8 cellular contexts compared by ENCODE assay signal in genomic region chr7:142797799-142798377, GRCh38. TPM values are rescaled to one million over a fixed set of nuclear protein-coding genes. Genes with fewer than 3 reads are reported as not detected.
DNase-seq lines count a peak whose midpoint lies in the region; ATAC-seq and TF ChIP-seq lines count a peak whose summit lies in the region.

No MANE protein-coding gene starts in this region.

- WGBS in esophagus muscularis mucosa = 16% methylated on average over 13 of the region's 13 CpGs
- no CpG with 5 or more reads among the region's 13 CpGs for WGBS in trophoblast cell (ENCODE audit: extremely low coverage, insufficient coverage, insufficient read length)

- no peak for TF ChIP-seq EP300 in esophagus muscularis mucosa (IDR thresholded peaks at IDR 0.05)

- H4K12ac ChIP-seq in trophoblast cell (ENCODE audit: low read depth, low read length) = no peak overlapping the region

- H3K9me3 ChIP-seq in OCI-LY3 (ENCODE audit: insufficient read depth, low read length) = no peaks in the 10 kb centered on the region
- no peaks in the 10 kb centered on the region for H3K9me3 ChIP-seq in esophagus muscularis mucosa
- peaks cover 4% of the 10 kb centered on the region for H3K9me3 ChIP-seq in trophoblast cell (ENCODE audit: insufficient read depth, low read depth, low read length)

- peaks cover 9% of the 10 kb centered on the region for H3K36me3 ChIP-seq in OCI-LY3 (replicated peaks; ENCODE audit: low read depth, low read length)
- H3K36me3 ChIP-seq in esophagus muscularis mucosa = no peaks in the 10 kb centered on the region
- H3K36me3 ChIP-seq in trophoblast cell (ENCODE audit: control insufficient read depth in 1 of 2, insufficient read depth in 2 of 2, low read length in 2 of 2) = no peaks in the 10 kb centered on the region

- H3K9ac ChIP-seq in OCI-LY3 (ENCODE audit: low read length) (peak overlapping the region; percentile 94), trophoblast cell (ENCODE audit: low read length) (no peak overlapping the region)

- DNase-seq in GM12864 (ENCODE audit: low read depth) = no peak
- DNase-seq in esophagus muscularis mucosa (ENCODE audit: extremely low spot score) = peak; percentile 83
- DNase-seq in trophoblast cell = no peak
- DNase-seq in NCI-H2196 treated with DMSO at 0.1 percent for 48 hours (lab: John Stamatoyannopoulos, UW; ENCODE audit: unreplicated experiment) = no peak

- no peaks in the 10 kb centered on the region for H4K20me1 ChIP-seq in OCI-LY3 (ENCODE audit: insufficient read depth, low read length)

- H3K14ac ChIP-seq in trophoblast cell (ENCODE audit: low read length) = no peak overlapping the region

- H3K4me3 ChIP-seq in GM12864 (ENCODE audit: low read depth, low read length) (peak overlapping the region; percentile 56), OCI-LY3 (ENCODE audit: low read length) (peak overlapping the region; percentile 97), esophagus muscularis mucosa (peak overlapping the region; percentile 41 to 56 (median 44)), trophoblast cell (ENCODE audit: low read depth, low read length) (peak overlapping the region; percentile 61)

- no peak overlapping the region for H3K18ac ChIP-seq in trophoblast cell (ENCODE audit: low read length)

- no peak overlapping the region for H2BK5ac ChIP-seq in trophoblast cell (ENCODE audit: low read depth, low read length, poor library complexity)

- H2AK5ac ChIP-seq in trophoblast cell (ENCODE audit: low read length) = no peak overlapping the region

- no peak for TF ChIP-seq POLR2A in esophagus muscularis mucosa (IDR thresholded peaks at IDR 0.05; ENCODE audit: low read depth)

- no peaks in the 10 kb centered on the region for H3K79me1 ChIP-seq in trophoblast cell (ENCODE audit: low read length)

- H3K4me2 ChIP-seq in OCI-LY3 (ENCODE audit: low read length) (peak overlapping the region; percentile 98), trophoblast cell (ENCODE audit: low read length) (peak overlapping the region; percentile 59)

- no peak for TF ChIP-seq CTCF in GM12864 (IDR thresholded peaks at IDR 0.05; ENCODE audit: low read depth, low read length, missing control alignments)
- no peak for TF ChIP-seq CTCF in OCI-LY3 (IDR thresholded peaks at IDR 0.05; ENCODE audit: low read depth, low read length)
- no peak for TF ChIP-seq CTCF in esophagus muscularis mucosa (IDR thresholded peaks at IDR 0.05)

- no peak overlapping the region for H3K4ac ChIP-seq in trophoblast cell (ENCODE audit: low read depth, low read length)

- H3K79me2 ChIP-seq in OCI-LY3 (ENCODE audit: low read length) = peaks cover 36% of the 10 kb centered on the region
- H3K79me2 ChIP-seq in trophoblast cell (ENCODE audit: control insufficient read depth, insufficient read depth, low read length, poor library complexity) = peaks cover 2% of the 10 kb centered on the region

- no peak overlapping the region for H2BK120ac ChIP-seq in trophoblast cell (ENCODE audit: insufficient read depth, low read length, poor library complexity)

- no peak overlapping the region for H2BK12ac ChIP-seq in trophoblast cell (ENCODE audit: low read length)

- H3K4me1 ChIP-seq in OCI-LY3 (ENCODE audit: low read length) (peaks cover 26% of the 10 kb centered on the region), esophagus muscularis mucosa (peaks cover 15 to 22% (median 20%) of the 10 kb centered on the region in 4 donors), trophoblast cell (ENCODE audit: control insufficient read depth in 1 of 2, insufficient read depth in 2 of 2, low read length in 2 of 2) (peaks cover 9 to 14% of the 10 kb centered on the region in 2 experiments)

- H3K23ac ChIP-seq in trophoblast cell (ENCODE audit: low read length) = no peak overlapping the region

- H2AFZ ChIP-seq in OCI-LY3 (ENCODE audit: low read depth, low read length) (peak overlapping the region; percentile 71), trophoblast cell (ENCODE audit: insufficient read depth, low read length, poor library complexity) (no peak overlapping the region)

- H3K27me3 ChIP-seq in OCI-LY3 (ENCODE audit: low read depth, low read length) (no peaks in the 10 kb centered on the region), esophagus muscularis mucosa (peaks cover 0 to 83% (median 27%) of the 10 kb centered on the region in 4 donors), trophoblast cell (ENCODE audit: insufficient read depth, low read length) (peaks cover 27% of the 10 kb centered on the region)

- ATAC-seq in HG03095 (IDR thresholded peaks at IDR 0.05; ENCODE audit: unreplicated experiment) (no peak), GM21515 (IDR thresholded peaks at IDR 0.05; ENCODE audit: unreplicated experiment) (no peak), HG03378 (IDR thresholded peaks at IDR 0.05; ENCODE audit: unreplicated experiment) (no peak)

- no peak overlapping the region for H4K8ac ChIP-seq in trophoblast cell (ENCODE audit: low read depth, low read length)

- no peak overlapping the region for H4K91ac ChIP-seq in trophoblast cell (ENCODE audit: low read depth, low read length)

- intact Hi-C loops in esophagus muscularis mucosa (cut with DNase I) = no loop called here

- H3K27ac ChIP-seq in OCI-LY3 (ENCODE audit: low read length) = peak overlapping the region; percentile 58
- H3K27ac ChIP-seq in esophagus muscularis mucosa (replicated peaks in 1 of 4) = peak overlapping the region in 1 of 4 donors; percentile 17
- no peak overlapping the region for H3K27ac ChIP-seq in trophoblast cell (ENCODE audit: low read depth, low read length)

RNA-seq across cellular contexts. Expression of gene PRSS2, which starts 27.1 kb away (rescaled TPM):
- under 1 TPM in 1 of 4 donors, not detected in 3; 0.39 TPM for total RNA-seq in esophagus muscularis mucosa
- polyA plus RNA-seq in trophoblast cell (2013) = not detected in 2 replicates

RNA-seq across cellular contexts. Expression of gene PRSS1, which starts 48.6 kb away (rescaled TPM):
- not detected for total RNA-seq in esophagus muscularis mucosa
- 0.04 and 0.19 TPM in 2 replicates for polyA plus RNA-seq in trophoblast cell (2013)

RNA-seq across cellular contexts. Expression of gene EPHB6, which starts 57.0 kb away (rescaled TPM):
- 10 to 100 TPM in 1 of 4 donors, 1 to 10 TPM in 3; 3.3 to 10.5 (median 5.5) TPM for total RNA-seq in esophagus muscularis mucosa
- 21.5 and 25.0 TPM in 2 replicates for polyA plus RNA-seq in trophoblast cell (2013)

Comparison
In these comparisons a context has a peak if more than half of its experiments do, and no peak if none do; other contexts are left out.
1. H3K4me3 ChIP-seq: peak in every context shown above with its lines; median percentile 97 in OCI-LY3; 61 in trophoblast cell; 56 in GM12864; 44 in esophagus muscularis mucosa.